9 cellular contexts compared by ENCODE assay signal in genomic region chr5:142685418-142686209, GRCh38. TPM values are rescaled to one million over a fixed set of nuclear protein-coding genes. Genes with fewer than 3 reads are reported as not detected.
A peak's percentile ranks its signal among the peaks of the same experiment; 100 is the strongest.
DNase-seq lines count a peak whose midpoint lies in the region; ATAC-seq and TF ChIP-seq lines count a peak whose summit lies in the region.
"Had no signal": no experiment of that assay in that cellular context is flagged by ENCODE, and none has a peak within 500 bp of the region (broad histone marks: within the 10 kb centered on the region; RNA-seq: fewer than 3 reads in every experiment).

Gene FGF1 (minus strand): TSS chr5:142686090. CDS start chr5:142614127, 71,963 bp downstream.

- no peak for TF ChIP-seq CTCF in mammary epithelial cell (conservative IDR thresholded peaks at IDR 0.05 in 1 of 2, IDR thresholded peaks at IDR 0.05 in 1 of 2; ENCODE audit: extremely low read depth in 1 of 2, insufficient read depth in 1 of 2, low read depth in 1 of 2, low read length in 2 of 2)

- intact Hi-C loops in mammary epithelial cell (cut with micrococcal nuclease) = no loop called here

- under 1% methylated on average over 12 of the region's 12 CpGs for WGBS in mammary epithelial cell (ENCODE audit: low coverage, missing lambda C conversion rate)

- in situ Hi-C loops in mammary epithelial cell (cut with MboI; ENCODE audit: low sequenced_read_pairs in 2 of 2) = no loop called here

- peaks cover 3% of the 10 kb centered on the region for H3K79me2 ChIP-seq in mammary epithelial cell (ENCODE audit: insufficient read depth, low read length)

- peak; percentile 76 for DNase-seq in M059J (ENCODE audit: low read depth)
- DNase-seq in mammary epithelial cell = peak; percentile 80
- DNase-seq in islet precursor cell = peak; percentile 61
- no peak for DNase-seq in amniotic stem cell (lab: John Stamatoyannopoulos, UW)

- H3K9me3 ChIP-seq in mammary epithelial cell (replicated peaks; ENCODE audit: insufficient read depth, low read length) (no peaks in the 10 kb centered on the region), stomach smooth muscle (ENCODE audit: control insufficient read depth in 2 of 2, low read length in 2 of 2) (no peaks in the 10 kb centered on the region)

- TF ChIP-seq POLR2A in GM18505 (IDR thresholded peaks at IDR 0.05; ENCODE audit: borderline replicate concordance, extremely low read depth, insufficient read depth, insufficient read length) = no peak

- peak within 1 kb of the TSS; percentile 65 for H2AFZ ChIP-seq in mammary epithelial cell (ENCODE audit: low read depth, low read length)

- H3K4me1 ChIP-seq in mammary epithelial cell (ENCODE audit: insufficient read depth, low read length) = peaks cover 65% of the 10 kb centered on the region
- peaks cover 30% of the 10 kb centered on the region for H3K4me1 ChIP-seq in stomach smooth muscle (ENCODE audit: control insufficient read depth, insufficient read depth, low read length)

- H4K20me1 ChIP-seq in mammary epithelial cell (ENCODE audit: insufficient read depth, low read length) = no peaks in the 10 kb centered on the region

- BruUV-seq in mammary epithelial cell (replicated peaks; lab: Mats Ljungman, UMichigan) = no TSS peak

- ATAC-seq in HG03196 (IDR thresholded peaks at IDR 0.05; ENCODE audit: unreplicated experiment) (no peak), GM18520 (IDR thresholded peaks at IDR 0.05; ENCODE audit: unreplicated experiment) (no peak), GM18505 (IDR thresholded peaks at IDR 0.05; ENCODE audit: unreplicated experiment) (no peak)

- H3K4me3 ChIP-seq in mammary epithelial cell (replicated peaks in 1 of 3; ENCODE audit: insufficient read depth in 1 of 3, low read depth in 2 of 3, low read length in 3 of 3) (peak within 1 kb of the TSS; percentile 21 to 43 (median 40)), stomach smooth muscle (ENCODE audit: low read length in 2 of 2) (peak within 1 kb of the TSS; percentile 23 to 52)

- H3K27me3 ChIP-seq in mammary epithelial cell (ENCODE audit: insufficient read depth, low read length) (no peaks in the 10 kb centered on the region), stomach smooth muscle (ENCODE audit: control insufficient read depth in 1 of 2, insufficient read depth in 2 of 2, low read length in 2 of 2) (no peaks in the 10 kb centered on the region)

- H3K36me3 ChIP-seq in mammary epithelial cell (ENCODE audit: insufficient read depth, low read length) = no peaks in the 10 kb centered on the region
- H3K36me3 ChIP-seq in stomach smooth muscle (ENCODE audit: control insufficient read depth in 2 of 2, insufficient read depth in 2 of 2, low read length in 2 of 2) = no peaks in the 10 kb centered on the region

- H3K9ac ChIP-seq in mammary epithelial cell (ENCODE audit: insufficient read depth, low read length) = peak within 1 kb of the TSS; percentile 68
- H3K9ac ChIP-seq in stomach smooth muscle (ENCODE audit: low read length in 2 of 2) = peak within 1 kb of the TSS; percentile 14 to 42

- peak within 1 kb of the TSS; percentile 82 for H3K4me2 ChIP-seq in mammary epithelial cell (ENCODE audit: insufficient read depth, low read depth, low read length)

- H3K27ac ChIP-seq in mammary epithelial cell (ENCODE audit: insufficient read depth, low read depth, low read length) (peak within 1 kb of the TSS; percentile 77), stomach smooth muscle (ENCODE audit: low read length) (peak within 1 kb of the TSS; percentile 62)

- CTCF ChIA-PET in mammary epithelial cell (lab: Charles Lee; ENCODE audit: low non-redundant PET) = no interaction called here

- dilution Hi-C loops in mammary epithelial cell (cut with HindIII; ENCODE audit: low sequenced_read_pairs) = no loop called here

RNA-seq across cellular contexts. Expression of gene FGF1, which starts in this region (rescaled TPM):
- 2.4 and 4.1 TPM in 2 replicates for total RNA-seq in M059J (2014; rRNA removed; shearing (Covaris generic))
- 10 to 100 TPM in 1 of 2 donors, 1 to 10 TPM in 1; 7.9 to 22.5 TPM for total RNA-seq in mammary epithelial cell
- 5.0 TPM for polyA plus RNA-seq in mammary epithelial cell
- polyA minus RNA-seq in mammary epithelial cell = 8.9 TPM
- total RNA-seq: NCI-H460 had no signal
